ENCODE assay signal across 13 cellular contexts in the genomic region with DNA sequence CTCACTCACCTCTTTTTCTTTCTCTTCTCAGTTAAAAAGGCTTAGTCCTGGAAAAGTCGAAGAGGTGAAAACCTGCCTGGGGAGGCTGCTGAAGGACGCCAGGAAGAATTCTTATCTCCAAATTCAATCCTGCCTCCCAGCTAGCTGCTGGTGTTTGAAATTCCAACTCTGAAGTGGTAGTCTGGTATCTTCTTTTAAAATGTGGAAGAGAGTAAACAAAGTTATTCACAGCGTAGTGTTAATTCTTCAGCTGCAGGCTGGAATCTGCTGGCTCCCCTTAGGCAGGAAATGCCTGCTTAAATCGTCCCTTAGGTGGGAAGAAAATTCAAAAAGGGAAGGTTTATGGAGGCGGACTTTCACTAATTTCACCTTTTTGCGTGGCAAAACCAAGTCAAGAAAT.
A peak's percentile ranks its signal among the peaks of the same experiment; 100 is the strongest.
DNase-seq lines count a peak whose midpoint lies in the region; ATAC-seq and TF ChIP-seq lines count a peak whose summit lies in the region.
"Had no signal": no experiment of that assay in that cellular context is flagged by ENCODE, and none has a peak within 500 bp of the region (broad histone marks: within the 10 kb centered on the region; RNA-seq: fewer than 3 reads in every experiment).

No MANE protein-coding gene starts in this region.

- H3K4me2 ChIP-seq in osteoblast (ENCODE audit: insufficient read depth, low read length): peak overlapping the region; percentile 91
- H3K4me2 ChIP-seq: BLaER1 had no signal

- no peaks in the 10 kb centered on the region for H3K9me3 ChIP-seq in A673 (ENCODE audit: low read depth, low read length, poor library complexity, severe bottlenecking)
- H3K9me3 ChIP-seq in NT2/D1 (ENCODE audit: insufficient read depth, low read length): no peaks in the 10 kb centered on the region
- no peaks in the 10 kb centered on the region for H3K9me3 ChIP-seq in right atrium auricular region
- no peaks in the 10 kb centered on the region for H3K9me3 ChIP-seq in osteoblast (ENCODE audit: low read depth, low read length)
- no peaks in the 10 kb centered on the region for H3K9me3 ChIP-seq in ascending aorta
- H3K9me3 ChIP-seq: BLaER1 had no signal

- no peaks in the 10 kb centered on the region for H3K27me3 ChIP-seq in A673 (replicated peaks; ENCODE audit: insufficient read depth, low read depth, low read length, poor library complexity)
- H3K27me3 ChIP-seq in NT2/D1 (ENCODE audit: insufficient read depth, insufficient read length): no peaks in the 10 kb centered on the region
- no peaks in the 10 kb centered on the region for H3K27me3 ChIP-seq in right atrium auricular region
- H3K27me3 ChIP-seq in osteoblast (ENCODE audit: insufficient read depth, low read length): no peaks in the 10 kb centered on the region
- H3K27me3 ChIP-seq in ascending aorta: no peaks in the 10 kb centered on the region
- H3K27me3 ChIP-seq: BLaER1 had no signal

- peak overlapping the region; percentile 86 for H3K27ac ChIP-seq in A673 (ENCODE audit: low read depth, low read length, poor library complexity, severe bottlenecking)
- H3K27ac ChIP-seq in right atrium auricular region: peak overlapping the region; percentile 6 to 75
- no peak overlapping the region for H3K27ac ChIP-seq in osteoblast (ENCODE audit: low read depth, low read length)
- no peak overlapping the region for H3K27ac ChIP-seq in ascending aorta
- H3K27ac ChIP-seq: BLaER1 had no signal

- CTCF ChIA-PET in A673 (lab: Charles Lee): interaction anchor here (0.6 to 2.5 kb wide), 3 partner anchors 91 to 432 kb away, joined by 3 to 28 read pairs (median 3); no protein-coding TSS in a partner anchor

- POLR2A ChIA-PET in A673 (lab: Charles Lee; ENCODE audit: low non-redundant PET): interaction anchor here (0.7 kb wide), 1 partner anchor 70 kb away, joined by 5 read pairs; no protein-coding TSS in a partner anchor

- H4K20me1 ChIP-seq in osteoblast (ENCODE audit: insufficient read depth, low read length): no peaks in the 10 kb centered on the region
- H4K20me1 ChIP-seq: BLaER1 had no signal

- intact Hi-C loops in A673 (cut with micrococcal nuclease; ENCODE audit: unreplicated experiment): loop anchor here (2.0 to 10.0 kb wide), 2 partner anchors 202 to 820 kb away; partner anchors contain the start of genes DDIAS and PRCP
- intact Hi-C loops in ascending aorta (cut with DNase I): no loop called here

- no peak for ATAC-seq in left lobe of liver
- ATAC-seq: T-helper 17 cell had no signal

- peak overlapping the region; percentile 85 for H3K9ac ChIP-seq in NT2/D1 (ENCODE audit: insufficient read length, low read depth)
- H3K9ac ChIP-seq: BLaER1 had no signal

- peak overlapping the region; percentile 32 for H3K4me3 ChIP-seq in A673 (ENCODE audit: low read depth, low read length, poor library complexity, severe bottlenecking)
- peak overlapping the region; percentile 51 for H3K4me3 ChIP-seq in NT2/D1 (ENCODE audit: insufficient read length, low read depth)
- H3K4me3 ChIP-seq in right atrium auricular region: peak overlapping the region; percentile 37 to 41
- H3K4me3 ChIP-seq in osteoblast (ENCODE audit: insufficient read depth, low read length): no peak overlapping the region
- H3K4me3 ChIP-seq in ascending aorta: peak overlapping the region in 1 of 2 donors; percentile 54
- H3K4me3 ChIP-seq: BLaER1 had no signal

- H3K79me2 ChIP-seq in osteoblast (ENCODE audit: insufficient read depth, low read length): no peaks in the 10 kb centered on the region

- TF ChIP-seq CTCF in A673 (conservative IDR thresholded peaks at IDR 0.05; ENCODE audit: low read depth, low read length) (no peak), right atrium auricular region (IDR thresholded peaks at IDR 0.05) (no peak), osteoblast (IDR thresholded peaks at IDR 0.05; ENCODE audit: extremely low read depth, low read depth, low read length) (no peak), GM10266 (IDR thresholded peaks at IDR 0.05; ENCODE audit: control insufficient read depth, insufficient read depth, low read depth, missing control alignments) (no peak), ascending aorta (IDR thresholded peaks at IDR 0.05) (no peak)

- peak overlapping the region; percentile 32 for H2AFZ ChIP-seq in osteoblast (ENCODE audit: low read length)

- peak; percentile 62 for DNase-seq in A673 (ENCODE audit: low spot score)
- DNase-seq in NT2/D1 (ENCODE audit: low read depth, low spot score): peak; percentile 40
- DNase-seq in right atrium auricular region (ENCODE audit: low spot score): no peak
- no peak for DNase-seq in osteoblast (ENCODE audit: insufficient read length, low spot score, missing footprints)
- DNase-seq in NCI-H2171 (lab: John Stamatoyannopoulos, UW): no peak
- DNase-seq in left lobe of liver (ENCODE audit: low spot score): no peak
- no peak for DNase-seq in GM10266 (ENCODE audit: extremely low spot score)
- no peak for DNase-seq in ascending aorta (ENCODE audit: low spot score in 2 of 2)
- DNase-seq: activated naive CD8-positive, alpha-beta T cell treated with anti-CD3 and anti-CD28 coated beads for 36 hours; effector CD8-positive, alpha-beta T cell; MM.1S; T-helper 17 cell had no signal

- H3K36me3 ChIP-seq in A673 (ENCODE audit: insufficient read depth, low read length, poor library complexity, severe bottlenecking) (peaks cover 40% of the 10 kb centered on the region), NT2/D1 (ENCODE audit: insufficient read depth, insufficient read length, low read length) (no peaks in the 10 kb centered on the region), right atrium auricular region (no peaks in the 10 kb centered on the region), osteoblast (ENCODE audit: insufficient read depth, low read length) (no peaks in the 10 kb centered on the region), ascending aorta (no peaks in the 10 kb centered on the region)
- H3K36me3 ChIP-seq: BLaER1 had no signal

- H3K4me1 ChIP-seq in A673 (ENCODE audit: insufficient read depth, low read length, poor library complexity, severe bottlenecking) (peaks cover 100% of the 10 kb centered on the region), NT2/D1 (ENCODE audit: insufficient read depth, insufficient read length) (no peaks in the 10 kb centered on the region), right atrium auricular region (peaks cover 0 to 19% of the 10 kb centered on the region in 2 donors), osteoblast (ENCODE audit: insufficient read depth, low read length) (peaks cover 3% of the 10 kb centered on the region), ascending aorta (peaks cover 0 to 3% of the 10 kb centered on the region in 2 donors)
- H3K4me1 ChIP-seq: BLaER1 had no signal

- TSS peak; percentile 75 for BruUV-seq in A673 (replicated peaks; lab: Mats Ljungman, UMichigan)

Comparison
In these comparisons a context has a peak if more than half of its experiments do, and no peak if none do; other contexts are left out.
1. DNase-seq: peak in A673 (single experiment) and NT2/D1 (single experiment); none in right atrium auricular region (single experiment), osteoblast (single experiment), NCI-H2171 (single experiment), left lobe of liver (single experiment), GM10266 (single experiment) and ascending aorta (0 of 2).
2. H3K27ac ChIP-seq: peak in A673 (single experiment) and right atrium auricular region (2 of 2); none in osteoblast (single experiment) and ascending aorta (0 of 2).